20 cellular contexts compared by ENCODE assay signal in genomic region chr10:59276928-59277327, GRCh38.
"Had no signal": no experiment of that assay in that cellular context is flagged by ENCODE, and none has a peak within 500 bp of the region (broad histone marks: within the 10 kb centered on the region; RNA-seq: fewer than 3 reads in every experiment).

No MANE protein-coding gene starts in this region.

- H3K4me1 Mint-ChIP-seq: naive B cell; stimulated activated effector memory CD8-positive, alpha-beta T cell treated with anti-CD3 and anti-CD28 coated beads, Interleukin-12 subunit alpha, Interleukin-12 subunit beta, amount 100 ng/mL, for 72 hours had no signal

- H3K27ac ChIP-seq: parathyroid adenoma, psoas muscle, right lobe of liver, testis, tibial nerve, upper lobe of right lung, vagina had no signal

- DNase-seq: effector CD8-positive, alpha-beta T cell; foreskin melanocyte; head of caudate nucleus; hippocampal formation; kidney glomerular epithelial cell; mesendoderm; naive B cell; psoas muscle; retina; right lobe of liver; stimulated activated CD4-positive, alpha-beta T cell treated with anti-CD3 and anti-CD28 coated beads, Interleukin-4, amount 100 ng/mL, for 1 hour; stimulated activated CD8-positive, alpha-beta memory T cell treated with anti-CD3 and anti-CD28 coated beads, Interleukin-4, amount 100 ng/mL, for 48 hours; testis; upper lobe of right lung had no signal

- H3K36me3 Mint-ChIP-seq: naive B cell; stimulated activated effector memory CD8-positive, alpha-beta T cell treated with anti-CD3 and anti-CD28 coated beads, Interleukin-12 subunit alpha, Interleukin-12 subunit beta, amount 100 ng/mL, for 72 hours had no signal

- H3K27ac Mint-ChIP-seq: naive B cell; nephron; stimulated activated effector memory CD8-positive, alpha-beta T cell treated with anti-CD3 and anti-CD28 coated beads, Interleukin-12 subunit alpha, Interleukin-12 subunit beta, amount 100 ng/mL, for 72 hours; stimulated activated naive CD8-positive, alpha-beta T cell treated with anti-CD3 and anti-CD28 coated beads, Interleukin-15, Interleukin-2, amounts not matched to agents 100 ng/mL and 50 ng/mL, for 24 hours had no signal

- H3K9me3 Mint-ChIP-seq: nephron; stimulated activated effector memory CD8-positive, alpha-beta T cell treated with anti-CD3 and anti-CD28 coated beads, Interleukin-12 subunit alpha, Interleukin-12 subunit beta, amount 100 ng/mL, for 72 hours had no signal

- H3K27me3 Mint-ChIP-seq: stimulated activated naive CD8-positive, alpha-beta T cell treated with anti-CD3 and anti-CD28 coated beads, Interleukin-15, Interleukin-2, amounts not matched to agents 100 ng/mL and 50 ng/mL, for 24 hours had no signal

- H3K4me3 Mint-ChIP-seq: naive B cell; nephron; stimulated activated effector memory CD8-positive, alpha-beta T cell treated with anti-CD3 and anti-CD28 coated beads, Interleukin-12 subunit alpha, Interleukin-12 subunit beta, amount 100 ng/mL, for 72 hours; stimulated activated naive CD8-positive, alpha-beta T cell treated with anti-CD3 and anti-CD28 coated beads, Interleukin-15, Interleukin-2, amounts not matched to agents 100 ng/mL and 50 ng/mL, for 24 hours had no signal
